10 cellular contexts compared by ENCODE assay signal in genomic region chr6:154840363-154840762, GRCh38.
"Had no signal": no experiment of that assay in that cellular context is flagged by ENCODE, and none has a peak within 500 bp of the region (broad histone marks: within the 10 kb centered on the region; RNA-seq: fewer than 3 reads in every experiment).

No MANE protein-coding gene starts in this region.

- H3K4me3 Mint-ChIP-seq: H9, HFFc6 had no signal

- DNase-seq: GM23248, GOT3, H7, H9, HCEC 1CT, HFFc6 had no signal

- H3K9ac ChIP-seq: GM23248 had no signal

- ATAC-seq: HCT116 had no signal

- H3K4me3 ChIP-seq: GM23248, HAP-1 had no signal

- H3K27ac ChIP-seq: GM23248 had no signal

- H3K9me3 Mint-ChIP-seq: H9, HFFc6 had no signal

- H3K27ac Mint-ChIP-seq: HFFc6 had no signal

- H3K9me3 ChIP-seq: HAP-1 had no signal

- H2AFZ ChIP-seq: GM23248 had no signal

- FAIRE-seq: H1, H54 had no signal
